ENCODE assay signal across 21 cellular contexts in genomic region chr22:40729284-40729683, GRCh38. TPM values are rescaled to one million over a fixed set of nuclear protein-coding genes. Genes with fewer than 3 reads are reported as not detected.
DNase-seq lines count a peak whose midpoint lies in the region; ATAC-seq and TF ChIP-seq lines count a peak whose summit lies in the region.
"Had no signal": no experiment of that assay in that cellular context is flagged by ENCODE, and none has a peak within 500 bp of the region (broad histone marks: within the 10 kb centered on the region; RNA-seq: fewer than 3 reads in every experiment).

No MANE protein-coding gene starts in this region.

- H3K27me3 Mint-ChIP-seq in activated naive CD4-positive, alpha-beta T cell treated with anti-CD3 and anti-CD28 coated beads for 36 hours (ENCODE audit: low read depth) = no peaks in the 10 kb centered on the region
- H3K27me3 Mint-ChIP-seq in central memory CD8-positive, alpha-beta T cell = no peaks in the 10 kb centered on the region
- no peaks in the 10 kb centered on the region for H3K27me3 Mint-ChIP-seq in stimulated activated naive B cell treated with anti-CD40 and anti-IgM and Interleukin-4, amounts not matched to agents 10 μg/mL and 1 μg/mL and 100 μg/mL, for 72 hours
- H3K27me3 Mint-ChIP-seq in H9 (ENCODE audit: low read depth) = no peaks in the 10 kb centered on the region

- no peaks in the 10 kb centered on the region for H3K23me2 ChIP-seq in H9 (ENCODE audit: insufficient read length, low read depth, low read length, poor library complexity, severe bottlenecking)

- WGBS in H9 (ENCODE audit: extremely low coverage, insufficient read length, low lambda C conversion rate) = no CpG with 5 or more reads among the region's 6 CpGs

- H3K18ac ChIP-seq in H9 (ENCODE audit: insufficient read length, low read depth, low read length) = no peak overlapping the region

- H3K27ac ChIP-seq in H9 (ENCODE audit: insufficient read length, low read depth, low read length) = no peak overlapping the region
- H3K27ac ChIP-seq: colonic mucosa, GM23248, KMS-11 had no signal

- peaks cover 4% of the 10 kb centered on the region for H3K36me3 Mint-ChIP-seq in activated naive CD4-positive, alpha-beta T cell treated with anti-CD3 and anti-CD28 coated beads for 36 hours (ENCODE audit: low read depth)
- peaks cover 3% of the 10 kb centered on the region for H3K36me3 Mint-ChIP-seq in central memory CD8-positive, alpha-beta T cell (ENCODE audit: insufficient read depth)
- H3K36me3 Mint-ChIP-seq in stimulated activated naive B cell treated with anti-CD40 and anti-IgM and Interleukin-4, amounts not matched to agents 10 μg/mL and 1 μg/mL and 100 μg/mL, for 72 hours = peaks cover 0 to 2% of the 10 kb centered on the region in 2 donors
- no peaks in the 10 kb centered on the region; a peak in 2 of 7 replicates for H3K36me3 Mint-ChIP-seq in H9 (ENCODE audit: insufficient read depth in 1 of 3, low read depth in 3 of 3)
- H3K36me3 Mint-ChIP-seq: immature natural killer cell had no signal

- no peak overlapping the region for H3K4me2 ChIP-seq in H9 (ENCODE audit: insufficient read depth, insufficient read length, low read length)
- H3K4me2 ChIP-seq: KMS-11 had no signal

- no peaks in the 10 kb centered on the region for H3K9me3 Mint-ChIP-seq in activated naive CD4-positive, alpha-beta T cell treated with anti-CD3 and anti-CD28 coated beads for 36 hours
- no peaks in the 10 kb centered on the region for H3K9me3 Mint-ChIP-seq in central memory CD8-positive, alpha-beta T cell
- no peaks in the 10 kb centered on the region for H3K9me3 Mint-ChIP-seq in stimulated activated naive B cell treated with anti-CD40 and anti-IgM and Interleukin-4, amounts not matched to agents 10 μg/mL and 1 μg/mL and 100 μg/mL, for 72 hours
- peaks cover 0 to 7% of the 10 kb centered on the region in 2 experiments; a peak in 2 of 5 replicates for H3K9me3 Mint-ChIP-seq in H9
- H3K9me3 Mint-ChIP-seq: immature natural killer cell had no signal

- H3K4ac ChIP-seq in H9 (ENCODE audit: low read depth, low read length) = no peak overlapping the region

- H4K5ac ChIP-seq in H9 (ENCODE audit: insufficient read length, low read depth, low read length) = no peak overlapping the region

- H2BK15ac ChIP-seq in H9 (ENCODE audit: low read depth, low read length) = no peak overlapping the region

- H3K56ac ChIP-seq in H9 (ENCODE audit: insufficient read length, low read depth, low read length) = no peak overlapping the region

- H3K27me3 ChIP-seq in H9 (ENCODE audit: insufficient read depth, low read length) = no peaks in the 10 kb centered on the region
- H3K27me3 ChIP-seq: colonic mucosa, heart left ventricle had no signal

- H2BK120ac ChIP-seq in H9 (ENCODE audit: low read depth, low read length, poor library complexity, severe bottlenecking) = no peak overlapping the region

- no peak overlapping the region for H4K8ac ChIP-seq in H9 (replicated peaks; ENCODE audit: insufficient read length, low read depth, low read length)

- no peak overlapping the region for H3K9ac ChIP-seq in H9 (ENCODE audit: extremely low read depth, insufficient read length, low read length)
- H3K9ac ChIP-seq: GM23248, KMS-11 had no signal

- H3K4me1 Mint-ChIP-seq in activated naive CD4-positive, alpha-beta T cell treated with anti-CD3 and anti-CD28 coated beads for 36 hours (ENCODE audit: low read depth) = peaks cover 45% of the 10 kb centered on the region
- peaks cover 34% of the 10 kb centered on the region for H3K4me1 Mint-ChIP-seq in central memory CD8-positive, alpha-beta T cell
- H3K4me1 Mint-ChIP-seq in stimulated activated naive B cell treated with anti-CD40 and anti-IgM and Interleukin-4, amounts not matched to agents 10 μg/mL and 1 μg/mL and 100 μg/mL, for 72 hours = peaks cover 17 to 30% of the 10 kb centered on the region in 2 donors
- H3K4me1 Mint-ChIP-seq in H9 = peaks cover 35 to 37% of the 10 kb centered on the region in 2 experiments

- no peak overlapping the region for H3K23ac ChIP-seq in H9 (ENCODE audit: insufficient read length, low read depth, low read length)

- DNase-seq in activated naive CD4-positive, alpha-beta T cell treated with anti-CD3 and anti-CD28 coated beads for 36 hours = no peak
- DNase-seq in activated naive CD4-positive, alpha-beta T cell treated with Interleukin-2 at 50 U/mL for 16 hours = no peak
- peak; percentile 57 for DNase-seq in NCI-H69 (lab: John Stamatoyannopoulos, UW)
- no peak for DNase-seq in central memory CD8-positive, alpha-beta T cell (ENCODE audit: low spot score in 2 of 2)
- DNase-seq in stimulated activated naive B cell treated with anti-CD40 and anti-IgM and Interleukin-4, amounts not matched to agents 10 μg/mL and 1 μg/mL and 100 μg/mL, for 72 hours = no peak
- no peak for DNase-seq in G401 (ENCODE audit: low spot score)
- DNase-seq in amygdala (lab: John Stamatoyannopoulos, UW) = no peak
- DNase-seq in H9 = no peak
- DNase-seq: ACHN, colonic mucosa, GM23248, heart left ventricle, immature natural killer cell, left ventricle myocardium superior, NCI-H2081 treated with DMSO at 0.1 percent for 48 hours, NCI-H526, nucleus accumbens, PC-3, substantia nigra had no signal

- ATAC-seq in central memory CD8-positive, alpha-beta T cell (replicated peaks; ENCODE audit: extremely low read depth, poor library complexity, severe bottlenecking) = no peak
- no peak for ATAC-seq in stimulated activated naive B cell treated with anti-CD40 and anti-IgM and Interleukin-4, amounts not matched to agents 10 μg/mL and 1 μg/mL and 100 μg/mL, for 72 hours (replicated peaks)
- ATAC-seq: heart left ventricle, left ventricle myocardium superior, PC-3 had no signal

- H3K9me3 ChIP-seq in H9 (ENCODE audit: control insufficient read depth, low read depth, low read length) = no peaks in the 10 kb centered on the region
- H3K9me3 ChIP-seq: colonic mucosa, heart left ventricle had no signal

- no peak overlapping the region for H4K91ac ChIP-seq in H9 (ENCODE audit: insufficient read length, low read depth, low read length)

- no peak overlapping the region for H3T11ph ChIP-seq in H9 (ENCODE audit: low read length)

- no peaks in the 10 kb centered on the region for H4K20me1 ChIP-seq in H9 (ENCODE audit: control insufficient read depth, insufficient read depth, insufficient read length)

- H3K27ac Mint-ChIP-seq in activated naive CD4-positive, alpha-beta T cell treated with anti-CD3 and anti-CD28 coated beads for 36 hours = peak overlapping the region; percentile 82
- H3K27ac Mint-ChIP-seq in central memory CD8-positive, alpha-beta T cell (ENCODE audit: low read depth) = peak overlapping the region; percentile 30
- H3K27ac Mint-ChIP-seq in stimulated activated naive B cell treated with anti-CD40 and anti-IgM and Interleukin-4, amounts not matched to agents 10 μg/mL and 1 μg/mL and 100 μg/mL, for 72 hours = peak overlapping the region; percentile 20
- no peak overlapping the region for H3K27ac Mint-ChIP-seq in H9

- H3K79me1 ChIP-seq in H9 (ENCODE audit: insufficient read depth, low read depth, low read length, poor library complexity, severe bottlenecking) = no peaks in the 10 kb centered on the region

- no peak overlapping the region for H2BK12ac ChIP-seq in H9 (ENCODE audit: insufficient read length, low read depth, low read length)

- no peak overlapping the region for H2BK5ac ChIP-seq in H9 (ENCODE audit: insufficient read length, low read length)

- H3K4me1 ChIP-seq in H9 (ENCODE audit: insufficient read depth, low read length) = no peaks in the 10 kb centered on the region; the same call in 1 of the 2 replicates
- H3K4me1 ChIP-seq: colonic mucosa had no signal

- H3K79me2 ChIP-seq in H9 (ENCODE audit: insufficient read depth, low read length) = no peaks in the 10 kb centered on the region

- no peak overlapping the region for H2BK20ac ChIP-seq in H9 (ENCODE audit: low read depth, low read length, poor library complexity, severe bottlenecking)

- no peak overlapping the region for H3K14ac ChIP-seq in H9 (ENCODE audit: insufficient read depth, low read length)

- CTCF ChIA-PET in activated naive CD4-positive, alpha-beta T cell treated with anti-CD3 and anti-CD28 coated beads for 36 hours (lab: Charles Lee) = interaction anchor here (0.6 to 1.9 kb wide), 3 partner anchors 18 to 87 kb away, joined by 4 to 8 read pairs (median 5); no protein-coding TSS in a partner anchor

- H2AK5ac ChIP-seq in H9 (ENCODE audit: insufficient read length, low read length) = no peak overlapping the region

- no peak overlapping the region for H3K4me3 Mint-ChIP-seq in activated naive CD4-positive, alpha-beta T cell treated with anti-CD3 and anti-CD28 coated beads for 36 hours
- no peak overlapping the region for H3K4me3 Mint-ChIP-seq in central memory CD8-positive, alpha-beta T cell
- no peak overlapping the region for H3K4me3 Mint-ChIP-seq in stimulated activated naive B cell treated with anti-CD40 and anti-IgM and Interleukin-4, amounts not matched to agents 10 μg/mL and 1 μg/mL and 100 μg/mL, for 72 hours
- H3K4me3 Mint-ChIP-seq in H9 = no peak overlapping the region
- H3K4me3 Mint-ChIP-seq: immature natural killer cell had no signal

- intact Hi-C loops in activated naive CD4-positive, alpha-beta T cell treated with anti-CD3 and anti-CD28 coated beads for 36 hours (cut with micrococcal nuclease) = loop anchor here (5.0 kb wide), 3 partner anchors 33 to 88 kb away; partner anchors contain the start of gene SLC25A17

- no peak for TF ChIP-seq CTCF in H9 (conservative IDR thresholded peaks at IDR 0.05)

- in situ Hi-C loops in G401 (cut with HindIII; ENCODE audit: low sequenced_read_pairs) = no loop called here

- H2AFZ ChIP-seq in H9 (ENCODE audit: low read length) = no peak overlapping the region
- H2AFZ ChIP-seq: GM23248 had no signal

RNA-seq across cellular contexts. Expression of gene MCHR1, which starts 50.0 kb away (rescaled TPM):
- not detected for total RNA-seq in activated naive CD4-positive, alpha-beta T cell treated with anti-CD3 and anti-CD28 coated beads for 36 hours
- 0.34 TPM in 1 of 2 replicates, not detected in the other for total RNA-seq in G401 (2014; rRNA removed; shearing (Covaris generic))
- 2.8 and 2.9 TPM in 2 replicates for total RNA-seq in H9 (2021)
- total RNA-seq: activated T-helper 2 cell treated with anti-CD3 and anti-CD28 coated beads, Interferon-gamma antibody, Interleukin-2, Interleukin-4, amounts not matched to agents 10 μg/mL and 5 μg/mL and 100 μg/mL, durations not matched to agents 14 hours and 24 hours and 36 hours; PC-3 had no signal

Comparison
In these comparisons a context has a peak if more than half of its experiments do, and no peak if none do; other contexts are left out.
1. H3K27ac Mint-ChIP-seq: peak in activated naive CD4-positive, alpha-beta T cell treated with anti-CD3 and anti-CD28 coated beads for 36 hours (single experiment), central memory CD8-positive, alpha-beta T cell (single experiment) and stimulated activated naive B cell treated with anti-CD40 and anti-IgM and Interleukin-4, amounts not matched to agents 10 μg/mL and 1 μg/mL and 100 μg/mL, for 72 hours (single experiment); none in H9 (0 of 3).